In genomic region chr5:83428890-83429289, GRCh38 we compare ENCODE assay signal across 21 cellular contexts.
"Had no signal": no experiment of that assay in that cellular context is flagged by ENCODE, and none has a peak within 500 bp of the region (broad histone marks: within the 10 kb centered on the region; RNA-seq: fewer than 3 reads in every experiment).

No MANE protein-coding gene starts in this region.

- H3K4me3 ChIP-seq: K562 had no signal

- H3K9me3 ChIP-seq: SK-N-SH had no signal

- ATAC-seq: K562, Panc1, PC-3, T-cell had no signal

- DNase-seq: NCI-H1048; NCI-H1105 treated with DMSO at 0.1 percent for 48 hours; NCI-H1417 treated with DMSO at 0.1 percent for 48 hours; NCI-H146; NCI-H1694 treated with DMSO at 0.1 percent for 48 hours; NCI-H1930; NCI-H2081; NCI-H2107; NCI-H2227 treated with DMSO at 0.1 percent for 48 hours; NCI-H524; NCI-H69; NCI-H774; NK-92 treated with Interleukin-12 subunit alpha and Interleukin-12 subunit beta, amount 100 ng/mL, for 24 hours; PC-3; SHP77; SK-N-SH; SW 1271; T-cell had no signal

- H3K27ac ChIP-seq: RWPE1 had no signal

- H3K9ac ChIP-seq: SK-N-SH had no signal

- FAIRE-seq: K562 had no signal

- H3K4me2 ChIP-seq: SK-N-SH had no signal
